13 cellular contexts compared by ENCODE assay signal in genomic region chr3:72345237-72345878, GRCh38.
A peak's percentile ranks its signal among the peaks of the same experiment; 100 is the strongest.
DNase-seq lines count a peak whose midpoint lies in the region; ATAC-seq, FAIRE-seq and TF ChIP-seq lines count a peak whose summit lies in the region.
"Had no signal": no experiment of that assay in that cellular context is flagged by ENCODE, and none has a peak within 500 bp of the region (broad histone marks: within the 10 kb centered on the region; RNA-seq: fewer than 3 reads in every experiment).

No MANE protein-coding gene starts in this region.

- H3K27me3 ChIP-seq in mesendoderm (ENCODE audit: insufficient read depth, low read length, poor library complexity): no peaks in the 10 kb centered on the region
- H3K27me3 ChIP-seq: sigmoid colon had no signal

- no peak overlapping the region for H4K5ac ChIP-seq in mesendoderm (ENCODE audit: low read length)

- no peak overlapping the region for H3K4ac ChIP-seq in mesendoderm (ENCODE audit: low read depth, low read length)

- H2BK5ac ChIP-seq in mesendoderm (ENCODE audit: low read length): no peak overlapping the region

- H3K36me3 ChIP-seq in mesendoderm (ENCODE audit: control insufficient read depth, insufficient read depth, low read length): no peaks in the 10 kb centered on the region
- H3K36me3 ChIP-seq: sigmoid colon had no signal

- no peak overlapping the region for H2BK120ac ChIP-seq in mesendoderm (ENCODE audit: low read depth, low read length)

- no peak overlapping the region for H2BK15ac ChIP-seq in mesendoderm (replicated peaks; ENCODE audit: low read depth)

- no peak for DNase-seq in activated CD4-positive, alpha-beta T cell treated with anti-CD3 and anti-CD28 coated beads for 36 hours
- no peak for DNase-seq in activated CD4-positive, alpha-beta T cell treated with anti-CD3 and anti-CD28 coated beads for 4 hours
- DNase-seq in HTR-8/SVneo (ENCODE audit: insufficient read length, low spot score) (no peak), mesendoderm (peak; percentile 60), H54 (ENCODE audit: insufficient read length, low spot score) (no peak)
- DNase-seq in activated effector memory CD4-positive, alpha-beta T cell treated with anti-CD3 and anti-CD28 coated beads, Interleukin-2, amount 50 U/mL, for 16 hours: no peak
- DNase-seq: activated effector memory CD4-positive, alpha-beta T cell treated with Interleukin-2 at 50 U/mL for 16 hours; kidney; naive B cell; sigmoid colon had no signal

- POLR2A ChIA-PET in activated CD4-positive, alpha-beta T cell treated with anti-CD3 and anti-CD28 coated beads for 36 hours (lab: Charles Lee): interaction anchor here (0.6 kb wide), 1 partner anchor 138 kb away, joined by 4 read pairs; no protein-coding TSS in a partner anchor

- no peak overlapping the region for H3K4me2 ChIP-seq in mesendoderm (ENCODE audit: low read length)

- no peak for ATAC-seq in activated CD4-positive, alpha-beta T cell treated with anti-CD3 and anti-CD28 coated beads for 36 hours
- no peak for ATAC-seq in activated T-helper 17 cell treated with anti-CD3 and anti-CD28 coated beads, Interleukin-2, amount 50 U/mL, for 72 hours (replicated peaks)
- no peak for ATAC-seq in SK-N-SH treated with all-trans-retinoic acid at 6 μM for 48 hours

- H3K9ac ChIP-seq in mesendoderm (ENCODE audit: low read length): no peak overlapping the region

- no peak overlapping the region for H3K18ac ChIP-seq in mesendoderm (ENCODE audit: low read length)

- no peak overlapping the region for H2AK5ac ChIP-seq in mesendoderm (ENCODE audit: low read length)

- peaks cover 77% of the 10 kb centered on the region for H3K4me1 Mint-ChIP-seq in activated CD4-positive, alpha-beta T cell treated with anti-CD3 and anti-CD28 coated beads for 36 hours
- peaks cover 25% of the 10 kb centered on the region for H3K4me1 Mint-ChIP-seq in activated T-helper 17 cell treated with anti-CD3 and anti-CD28 coated beads, Interleukin-2, amount 50 U/mL, for 72 hours

- no peaks in the 10 kb centered on the region for H3K27me3 Mint-ChIP-seq in activated CD4-positive, alpha-beta T cell treated with anti-CD3 and anti-CD28 coated beads for 36 hours
- no peaks in the 10 kb centered on the region for H3K27me3 Mint-ChIP-seq in activated T-helper 17 cell treated with anti-CD3 and anti-CD28 coated beads, Interleukin-2, amount 50 U/mL, for 72 hours

- H3K27ac ChIP-seq in mesendoderm (ENCODE audit: low read depth, low read length): no peak overlapping the region
- H3K27ac ChIP-seq: 22Rv1 had no signal

- no peak overlapping the region for H3K4me3 ChIP-seq in mesendoderm (ENCODE audit: low read length)
- H3K4me3 ChIP-seq: sigmoid colon had no signal

- no peak for TF ChIP-seq POLR2A in H54 (IDR thresholded peaks at IDR 0.05; ENCODE audit: low read depth, low read length)

- peaks cover 4% of the 10 kb centered on the region for H3K9me3 Mint-ChIP-seq in activated CD4-positive, alpha-beta T cell treated with anti-CD3 and anti-CD28 coated beads for 36 hours (ENCODE audit: low read depth)
- no peaks in the 10 kb centered on the region for H3K9me3 Mint-ChIP-seq in activated T-helper 17 cell treated with anti-CD3 and anti-CD28 coated beads, Interleukin-2, amount 50 U/mL, for 72 hours

- H3K56ac ChIP-seq in mesendoderm (ENCODE audit: low read length): no peak overlapping the region

- no peaks in the 10 kb centered on the region for H3K79me2 ChIP-seq in mesendoderm (ENCODE audit: control insufficient read depth, insufficient read depth, low read length)

- H3K79me1 ChIP-seq in mesendoderm (ENCODE audit: low read length): no peaks in the 10 kb centered on the region

- peak overlapping the region; percentile 33 for H3K27ac Mint-ChIP-seq in activated CD4-positive, alpha-beta T cell treated with anti-CD3 and anti-CD28 coated beads for 36 hours
- peak overlapping the region; percentile 8 for H3K27ac Mint-ChIP-seq in activated T-helper 17 cell treated with anti-CD3 and anti-CD28 coated beads, Interleukin-2, amount 50 U/mL, for 72 hours

- no peaks in the 10 kb centered on the region for H3K36me3 Mint-ChIP-seq in activated CD4-positive, alpha-beta T cell treated with anti-CD3 and anti-CD28 coated beads for 36 hours (ENCODE audit: low read depth)
- H3K36me3 Mint-ChIP-seq in activated T-helper 17 cell treated with anti-CD3 and anti-CD28 coated beads, Interleukin-2, amount 50 U/mL, for 72 hours (ENCODE audit: low read depth): no peaks in the 10 kb centered on the region
- H3K36me3 Mint-ChIP-seq: naive B cell had no signal

- no peak overlapping the region for H3K23ac ChIP-seq in mesendoderm (ENCODE audit: low read length)

- no peak overlapping the region for H4K8ac ChIP-seq in mesendoderm (ENCODE audit: low read depth, low read length)

- CTCF ChIA-PET in activated CD4-positive, alpha-beta T cell treated with anti-CD3 and anti-CD28 coated beads for 36 hours (lab: Charles Lee): interaction anchor here (1.0 kb wide), 1 partner anchor 60 kb away, joined by 7 read pairs; no protein-coding TSS in a partner anchor

- intact Hi-C loops in activated CD4-positive, alpha-beta T cell treated with anti-CD3 and anti-CD28 coated beads for 36 hours (cut with DNase I, micrococcal nuclease): no loop called here

- no CpG with 5 or more reads among the region's 7 CpGs for WGBS in mesendoderm (ENCODE audit: extremely low coverage, insufficient coverage, low lambda C conversion rate)

- peaks cover 2% of the 10 kb centered on the region for H3K4me1 ChIP-seq in mesendoderm (ENCODE audit: control insufficient read depth, low read depth, low read length)

- peak; percentile 13 for FAIRE-seq in HTR-8/SVneo (lab: Jason Lieb, UNC)
- FAIRE-seq in H54 (lab: Jason Lieb, UNC): no peak
- FAIRE-seq: kidney had no signal

- no peak overlapping the region for H3K4me3 Mint-ChIP-seq in activated CD4-positive, alpha-beta T cell treated with anti-CD3 and anti-CD28 coated beads for 36 hours
- H3K4me3 Mint-ChIP-seq in activated T-helper 17 cell treated with anti-CD3 and anti-CD28 coated beads, Interleukin-2, amount 50 U/mL, for 72 hours: no peak overlapping the region

TF ChIP-seq in SK-N-SH treated with all-trans-retinoic acid at 6 μM for 48 hours, 23 proteins besides CTCF, POLR2A, EP300 and RAD21:
- TF ChIP-seq ISL1 (CRISPR knock-in tag; IDR thresholded peaks at IDR 0.05): no peak
- TF ChIP-seq POU6F1 (CRISPR knock-in tag; IDR thresholded peaks at IDR 0.05; ENCODE audit: borderline replicate concordance, low read depth): no peak
